In genomic region chr6:82362868-82363267, GRCh38 we compare ENCODE assay signal across 8 cellular contexts. TPM values are rescaled to one million over a fixed set of nuclear protein-coding genes. Genes with fewer than 3 reads are reported as not detected.
A peak's percentile ranks its signal among the peaks of the same experiment; 100 is the strongest.
DNase-seq lines count a peak whose midpoint lies in the region; ATAC-seq and TF ChIP-seq lines count a peak whose summit lies in the region.

No MANE protein-coding gene starts in this region.

- ATAC-seq in GM21529 (IDR thresholded peaks at IDR 0.05; ENCODE audit: unreplicated experiment) = no peak

- H3K9me3 ChIP-seq in WERI-Rb-1 (ENCODE audit: severe bottlenecking) (no peaks in the 10 kb centered on the region), right atrium auricular region (no peaks in the 10 kb centered on the region), skeletal muscle tissue (ENCODE audit: control insufficient read depth in 3 of 3, low read length in 3 of 3) (no peaks in the 10 kb centered on the region)

- H3K27me3 ChIP-seq in WERI-Rb-1 (ENCODE audit: insufficient read depth, low read depth, severe bottlenecking) = no peaks in the 10 kb centered on the region
- no peaks in the 10 kb centered on the region for H3K27me3 ChIP-seq in right atrium auricular region
- H3K27me3 ChIP-seq in skeletal muscle tissue (ENCODE audit: control insufficient read depth in 3 of 3, insufficient read depth in 3 of 3, low read length in 3 of 3) = peaks cover 26 to 35% (median 28%) of the 10 kb centered on the region in 3 donors

- DNase-seq in WERI-Rb-1 (no peak), right atrium auricular region (ENCODE audit: low spot score) (no peak), NCI-H510A treated with DMSO at 0.1 percent for 48 hours (lab: John Stamatoyannopoulos, UW) (no peak), dermis blood vessel endothelial cell (no peak), NCI-H1105 treated with DMSO at 0.1 percent for 48 hours (lab: John Stamatoyannopoulos, UW) (no peak)

- no peaks in the 10 kb centered on the region for H3K36me3 ChIP-seq in WERI-Rb-1
- no peaks in the 10 kb centered on the region for H3K36me3 ChIP-seq in right atrium auricular region
- H3K36me3 ChIP-seq in skeletal muscle tissue (ENCODE audit: control insufficient read depth in 3 of 3, insufficient read depth in 3 of 3, low read length in 3 of 3) = no peaks in the 10 kb centered on the region

- H3K4me1 ChIP-seq in right atrium auricular region (peaks cover 0 to 22% of the 10 kb centered on the region in 2 donors), skeletal muscle tissue (ENCODE audit: control insufficient read depth in 3 of 3, insufficient read depth in 3 of 3, low read length in 3 of 3) (peaks cover 14 to 15% (median 15%) of the 10 kb centered on the region in 3 donors)

- H3K27ac ChIP-seq in WERI-Rb-1 (no peak overlapping the region), right atrium auricular region (no peak overlapping the region), skeletal muscle tissue (ENCODE audit: low read depth, low read length) (no peak overlapping the region)

- H3K4me3 ChIP-seq in GM12875 (ENCODE audit: low read depth, low read length) (peak overlapping the region; percentile 74), WERI-Rb-1 (ENCODE audit: low read depth, low read length) (peak overlapping the region; percentile 93), right atrium auricular region (peak overlapping the region; percentile 58 to 63), skeletal muscle tissue (ENCODE audit: low read length in 3 of 3) (peak overlapping the region; percentile 68 to 76 (median 75))

- no peak overlapping the region for H3K9ac ChIP-seq in skeletal muscle tissue (ENCODE audit: low read depth in 1 of 3, low read length in 3 of 3)

- TF ChIP-seq CTCF in GM12875 (IDR thresholded peaks at IDR 0.05; ENCODE audit: borderline replicate concordance, insufficient read depth, low read depth, low read length) (no peak), WERI-Rb-1 (IDR thresholded peaks at IDR 0.05; ENCODE audit: low read depth, low read length) (no peak), right atrium auricular region (IDR thresholded peaks at IDR 0.05) (no peak)

RNA-seq across cellular contexts. Expression of gene TPBG, which starts 0.7 kb away (rescaled TPM):
- total RNA-seq in right atrium auricular region (10 to 100 TPM in 1 of 2 donors, 1 to 10 TPM in 1; 7.4 to 16.7 TPM), skeletal muscle tissue (6.3 TPM), dermis blood vessel endothelial cell (8.7 and 9.4 TPM in 2 replicates)
